Comparison of ENCODE assay signal across 20 cellular contexts in the genomic region with DNA sequence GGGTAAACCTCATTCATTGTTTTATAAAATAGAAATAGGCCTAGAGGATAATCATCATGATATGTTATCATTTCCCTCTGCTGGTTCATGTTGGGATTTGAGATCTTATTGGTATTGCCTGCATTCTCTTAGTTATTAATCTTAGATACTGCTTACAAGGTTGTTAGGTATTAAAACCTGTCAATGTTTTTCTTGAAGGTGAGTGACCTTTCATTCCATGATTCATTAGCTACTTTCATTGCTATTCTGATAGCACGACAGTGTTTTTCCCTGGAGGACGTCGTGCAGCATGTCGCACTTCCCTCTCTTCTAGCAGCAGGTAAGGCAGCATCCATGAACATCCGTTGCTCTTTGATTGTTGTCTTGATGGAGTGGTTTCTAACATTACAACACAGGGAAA. TPM values are rescaled to one million over a fixed set of nuclear protein-coding genes. Genes with fewer than 3 reads are reported as not detected.
DNase-seq lines count a peak whose midpoint lies in the region; TF ChIP-seq lines count a peak whose summit lies in the region.
"Had no signal": no experiment of that assay in that cellular context is flagged by ENCODE, and none has a peak within 500 bp of the region (broad histone marks: within the 10 kb centered on the region; RNA-seq: fewer than 3 reads in every experiment).

No MANE protein-coding gene starts in this region.

- H3K4me3 Mint-ChIP-seq in Calu3 (ENCODE audit: low read depth, unreplicated experiment) (peak overlapping the region; percentile 10), nephron progenitor cell (no peak overlapping the region), Caco-2 (ENCODE audit: unreplicated experiment) (no peak overlapping the region)
- H3K4me3 Mint-ChIP-seq: CD4-positive, CD25-positive, alpha-beta regulatory T cell had no signal

- BruUV-seq in Calu3 (replicated peaks; lab: Mats Ljungman, UMichigan) (no TSS peak), Caco-2 (replicated peaks; lab: Mats Ljungman, UMichigan) (no TSS peak)

- H3K4me1 ChIP-seq in tibial artery (peaks cover 0 to 11% (median 0%) of the 10 kb centered on the region in 4 donors), Caco-2 (no peaks in the 10 kb centered on the region)
- H3K4me1 ChIP-seq: SJCRH30 had no signal

- intact Hi-C loops in Calu3 (cut with micrococcal nuclease; ENCODE audit: unreplicated experiment) (loop anchor here (5.0 kb wide), 1 partner anchor 140 kb away; no protein-coding TSS in a partner anchor), tibial artery (cut with DNase I; ENCODE audit: low total_unique reads) (no loop called here), Caco-2 (cut with micrococcal nuclease; ENCODE audit: unreplicated experiment) (no loop called here)

- no peaks in the 10 kb centered on the region for H3K36me3 Mint-ChIP-seq in Calu3 (ENCODE audit: insufficient read depth, unreplicated experiment)
- H3K36me3 Mint-ChIP-seq in nephron progenitor cell (ENCODE audit: low read depth), result peaks cover 38% of the 10 kb centered on the region
- no peaks in the 10 kb centered on the region for H3K36me3 Mint-ChIP-seq in Caco-2 (ENCODE audit: insufficient read depth, unreplicated experiment)
- H3K36me3 Mint-ChIP-seq: CD4-positive, CD25-positive, alpha-beta regulatory T cell had no signal

- H3K4me3 ChIP-seq in fibroblast of the aortic adventitia (ENCODE audit: low read depth, low read length) (no peak overlapping the region), tibial artery (no peak overlapping the region), Caco-2 (ENCODE audit: low read depth, low read length) (no peak overlapping the region)
- H3K4me3 ChIP-seq: SJCRH30 had no signal

- H3K36me3 ChIP-seq in tibial artery, result no peaks in the 10 kb centered on the region
- H3K36me3 ChIP-seq in Caco-2 (ENCODE audit: control insufficient read depth, insufficient read depth, low read length), result no peaks in the 10 kb centered on the region
- H3K36me3 ChIP-seq: SJCRH30 had no signal

- TF ChIP-seq CTCF in Calu3 (IDR thresholded peaks at IDR 0.05; ENCODE audit: unreplicated experiment), result no peak
- no peak for TF ChIP-seq CTCF in fibroblast of the aortic adventitia (IDR thresholded peaks at IDR 0.05; ENCODE audit: insufficient read depth, low read length)
- TF ChIP-seq CTCF in nephron progenitor cell (IDR thresholded peaks at IDR 0.05), result no peak
- TF ChIP-seq CTCF in tibial artery (IDR thresholded peaks at IDR 0.05), result no peak
- TF ChIP-seq CTCF in Caco-2 (IDR thresholded peaks at IDR 0.05; ENCODE audit: insufficient read depth in 1 of 2, low read depth in 1 of 2, low read length in 1 of 2, severe bottlenecking in 1 of 2, unreplicated experiment in 1 of 2), result no peak

- CTCF ChIA-PET in Calu3 (lab: Charles Lee), result interaction anchor here (0.6 to 1.7 kb wide), 4 partner anchors 9 to 141 kb away, joined by 3 to 4 read pairs (median 4); no protein-coding TSS in a partner anchor
- CTCF ChIA-PET in Caco-2 (lab: Charles Lee), result no interaction called here

- H3K27ac ChIP-seq in tibial artery, result no peak overlapping the region
- H3K27ac ChIP-seq: SJCRH30 had no signal

- peak overlapping the region; percentile 27 for H3K27ac Mint-ChIP-seq in Calu3 (ENCODE audit: unreplicated experiment)
- peak overlapping the region; percentile 57 for H3K27ac Mint-ChIP-seq in nephron progenitor cell
- H3K27ac Mint-ChIP-seq in Caco-2 (ENCODE audit: unreplicated experiment), result no peak overlapping the region
- H3K27ac Mint-ChIP-seq: CD4-positive, CD25-positive, alpha-beta regulatory T cell had no signal

- H3K27me3 Mint-ChIP-seq in Calu3 (ENCODE audit: unreplicated experiment), result no peaks in the 10 kb centered on the region
- no peaks in the 10 kb centered on the region for H3K27me3 Mint-ChIP-seq in nephron progenitor cell (ENCODE audit: low read depth, poor library complexity)
- H3K27me3 Mint-ChIP-seq in Caco-2 (ENCODE audit: insufficient read depth, unreplicated experiment), result no peaks in the 10 kb centered on the region

- H3K9me3 ChIP-seq in tibial artery, result no peaks in the 10 kb centered on the region
- no peaks in the 10 kb centered on the region for H3K9me3 ChIP-seq in Caco-2
- H3K9me3 ChIP-seq: SJCRH30 had no signal

- POLR2A ChIA-PET in Caco-2 (lab: Charles Lee), result no interaction called here

- H3K9me3 Mint-ChIP-seq in Calu3 (ENCODE audit: low read depth, unreplicated experiment) (no peaks in the 10 kb centered on the region), nephron progenitor cell (no peaks in the 10 kb centered on the region), Caco-2 (ENCODE audit: unreplicated experiment) (no peaks in the 10 kb centered on the region)

- peaks cover 15% of the 10 kb centered on the region for H3K4me1 Mint-ChIP-seq in Calu3 (ENCODE audit: low read depth, unreplicated experiment)
- peaks cover 9% of the 10 kb centered on the region for H3K4me1 Mint-ChIP-seq in nephron progenitor cell
- H3K4me1 Mint-ChIP-seq in Caco-2 (ENCODE audit: low read depth, unreplicated experiment), result no peaks in the 10 kb centered on the region
- H3K4me1 Mint-ChIP-seq: CD4-positive, CD25-positive, alpha-beta regulatory T cell had no signal

- DNase-seq in Calu3 (peak; percentile 17), M059J (ENCODE audit: low read depth) (peak; percentile 11), fibroblast of the aortic adventitia (ENCODE audit: low read depth) (peak; percentile 27), nephron progenitor cell (no peak), NCI-H1694 treated with DMSO at 0.1 percent for 48 hours (lab: John Stamatoyannopoulos, UW) (no peak), tibial artery (no peak), Caco-2 (no peak), dedifferentiated amniotic fluid mesenchymal stem cell (ENCODE audit: extremely low spot score) (no peak)
- DNase-seq: 8988T; ACHN; CD4-positive, CD25-positive, alpha-beta regulatory T cell; NCI-H1092 treated with DMSO at 0.1 percent for 48 hours; NCI-H1436 treated with DMSO at 0.1 percent for 48 hours; NCI-H1930; NCI-H2107; NCI-H524; NCI-H774; PC-3; SJCRH30 had no signal

- H3K27me3 ChIP-seq in tibial artery (no peaks in the 10 kb centered on the region), Caco-2 (replicated peaks; ENCODE audit: control insufficient read depth, insufficient read depth, low read length) (no peaks in the 10 kb centered on the region)
- H3K27me3 ChIP-seq: SJCRH30 had no signal

RNA-seq across cellular contexts. Expression of a gene that starts 17.1 kb away (rescaled TPM):
- total RNA-seq in Calu3 (2022), result not detected in 2 replicates
- total RNA-seq in M059J (2014; rRNA removed; shearing (Covaris generic)), result not detected in 2 replicates
- 0.18 and 0.82 TPM in 2 replicates for total RNA-seq in fibroblast of the aortic adventitia (ENCODE audit: low replicate concordance)
- not detected in 2 replicates for total RNA-seq in Caco-2 (2022)
- total RNA-seq: HT-29, PC-3, SJCRH30 had no signal

RNA-seq across cellular contexts. Expression of a gene that starts 38.1 kb away (rescaled TPM):
- total RNA-seq in Calu3 (2022) (not detected in 2 replicates), fibroblast of the aortic adventitia (ENCODE audit: low replicate concordance) (not detected in 2 replicates), Caco-2 (2022) (not detected in 2 replicates)
- not detected in 2 replicates for total RNA-seq in M059J (2014; rRNA removed; shearing (Covaris generic))
- total RNA-seq: CD4-positive, CD25-positive, alpha-beta regulatory T cell; HT-29; PC-3; SJCRH30 had no signal

RNA-seq across cellular contexts. Expression of a gene that starts 50.8 kb away (rescaled TPM):
- total RNA-seq in Calu3 (2022) (1.2 and 1.5 TPM in 2 replicates), fibroblast of the aortic adventitia (ENCODE audit: low replicate concordance) (0.18 TPM in 1 of 2 replicates, not detected in the other), Caco-2 (2022) (0.18 and 0.28 TPM in 2 replicates)
- 0.66 and 0.74 TPM in 2 replicates for total RNA-seq in M059J (2014; rRNA removed; shearing (Covaris generic))
- total RNA-seq: CD4-positive, CD25-positive, alpha-beta regulatory T cell; SJCRH30 had no signal

Comparison
In these comparisons a context has a peak if more than half of its experiments do, and no peak if none do; other contexts are left out.
1. DNase-seq: peak in Calu3 (single experiment), M059J (single experiment) and fibroblast of the aortic adventitia (single experiment); none in nephron progenitor cell (single experiment), NCI-H1694 treated with DMSO at 0.1 percent for 48 hours (single experiment), tibial artery (0 of 2), Caco-2 (0 of 2) and dedifferentiated amniotic fluid mesenchymal stem cell (single experiment).